Comparison of ENCODE assay signal across 8 cellular contexts in genomic region chr12:121626087-121626852, GRCh38. TPM values are rescaled to one million over a fixed set of nuclear protein-coding genes. Genes with fewer than 3 reads are reported as not detected.
DNase-seq lines count a peak whose midpoint lies in the region; ATAC-seq and TF ChIP-seq lines count a peak whose summit lies in the region.

ORAI1 (plus strand) TSS chr12:121626530.

- H3K36me3 ChIP-seq in thymus (ENCODE audit: control insufficient read depth, insufficient read depth): no peaks in the 10 kb centered on the region

- H3K9me3 Mint-ChIP-seq in activated naive CD8-positive, alpha-beta T cell (ENCODE audit: low read depth): no peaks in the 10 kb centered on the region
- no peaks in the 10 kb centered on the region for H3K9me3 Mint-ChIP-seq in osteocyte (ENCODE audit: unreplicated experiment)

- peaks cover 44% of the 10 kb centered on the region for H3K4me1 Mint-ChIP-seq in activated naive CD8-positive, alpha-beta T cell (ENCODE audit: low read depth)
- peaks cover 28% of the 10 kb centered on the region for H3K4me1 Mint-ChIP-seq in osteocyte (ENCODE audit: unreplicated experiment)

- under 1% methylated on average over 92 of the region's 92 CpGs for WGBS in thymus

- DNase-seq in GM10266 (ENCODE audit: extremely low spot score) (peak; percentile 97), NCI-H1105 treated with DMSO at 0.1 percent for 48 hours (lab: John Stamatoyannopoulos, UW) (peak; percentile 93), SKM-1 treated with dmso at 0.1 percent for 144 hours (lab: John Stamatoyannopoulos, UW; ENCODE audit: unreplicated experiment) (peak; percentile 49), glomerular visceral epithelial cell (ENCODE audit: extremely low spot score) (peak; percentile 95), osteocyte (ENCODE audit: extremely low spot score, unreplicated experiment) (peak; percentile 98)

- TF ChIP-seq CTCF in GM10266 (IDR thresholded peaks at IDR 0.05; ENCODE audit: control insufficient read depth, insufficient read depth, low read depth, missing control alignments) (no peak), osteocyte (IDR thresholded peaks at IDR 0.05) (peak; percentile 18)

- H3K27me3 ChIP-seq in thymus (ENCODE audit: control insufficient read depth, insufficient read depth): no peaks in the 10 kb centered on the region

- peaks cover 6% of the 10 kb centered on the region for H3K36me3 Mint-ChIP-seq in activated naive CD8-positive, alpha-beta T cell
- H3K36me3 Mint-ChIP-seq in osteocyte (ENCODE audit: unreplicated experiment): no peaks in the 10 kb centered on the region

- H3K27ac ChIP-seq in thymus (ENCODE audit: low read depth): peak within 1 kb of the TSS; percentile 90

- no peaks in the 10 kb centered on the region for H3K9me3 ChIP-seq in thymus (ENCODE audit: control insufficient read depth)

- ATAC-seq in HG02610 (IDR thresholded peaks at IDR 0.05; ENCODE audit: unreplicated experiment): peak; percentile 71

- H3K27ac Mint-ChIP-seq in activated naive CD8-positive, alpha-beta T cell: peak within 1 kb of the TSS; percentile 97
- H3K27ac Mint-ChIP-seq in osteocyte (ENCODE audit: unreplicated experiment): peak within 1 kb of the TSS; percentile 79

- H3K4me3 Mint-ChIP-seq in activated naive CD8-positive, alpha-beta T cell: peak within 1 kb of the TSS; percentile 94
- H3K4me3 Mint-ChIP-seq in osteocyte (ENCODE audit: unreplicated experiment): peak within 1 kb of the TSS; percentile 76

- H3K4me1 ChIP-seq in thymus (ENCODE audit: control insufficient read depth, insufficient read depth, low read length): peaks cover 19% of the 10 kb centered on the region

- H3K27me3 Mint-ChIP-seq in activated naive CD8-positive, alpha-beta T cell: no peaks in the 10 kb centered on the region
- no peaks in the 10 kb centered on the region for H3K27me3 Mint-ChIP-seq in osteocyte (ENCODE audit: unreplicated experiment)

- H3K4me3 ChIP-seq in thymus (ENCODE audit: low read length): peak within 1 kb of the TSS; percentile 84

RNA-seq across cellular contexts. Expression of gene ORAI1, which starts in this region (rescaled TPM):
- total RNA-seq in osteocyte: 9.1 and 11.1 TPM in 2 replicates
- 12.8 TPM for polyA plus RNA-seq in thymus

Comparison
In these comparisons a context has a peak if more than half of its experiments do, and no peak if none do; other contexts are left out.
1. Peak in every context shown above with its lines: DNase-seq, ATAC-seq, H3K4me3 ChIP-seq and H3K27ac ChIP-seq.